ENCODE assay signal across 10 cellular contexts in the genomic region with DNA sequence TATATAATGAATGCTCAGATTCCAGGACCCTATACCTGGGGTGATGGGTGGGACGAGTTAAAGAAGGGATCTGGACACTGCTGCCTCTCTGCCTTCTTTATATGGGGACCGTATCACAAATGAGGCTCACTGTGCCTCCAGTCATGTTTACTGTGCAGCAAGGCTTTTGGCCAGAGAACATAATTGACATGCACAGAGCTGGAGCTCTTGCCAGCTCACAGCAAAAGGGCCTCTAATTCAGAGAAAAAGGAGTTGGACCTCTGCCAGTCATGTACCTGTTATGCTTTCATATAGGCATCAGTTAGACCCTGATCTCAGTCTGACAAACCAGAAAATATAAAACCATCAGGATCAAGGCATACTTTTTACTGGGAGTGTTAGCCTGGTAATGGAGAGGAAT.
A peak's percentile ranks its signal among the peaks of the same experiment; 100 is the strongest.
DNase-seq lines count a peak whose midpoint lies in the region; ATAC-seq and TF ChIP-seq lines count a peak whose summit lies in the region.
"Had no signal": no experiment of that assay in that cellular context is flagged by ENCODE, and none has a peak within 500 bp of the region (broad histone marks: within the 10 kb centered on the region; RNA-seq: fewer than 3 reads in every experiment).

No MANE protein-coding gene starts in this region.

- no peaks in the 10 kb centered on the region for H4K20me1 ChIP-seq in PC-9 (ENCODE audit: insufficient read depth)
- H4K20me1 ChIP-seq in OCI-LY7 (ENCODE audit: insufficient read depth, low read length): no peaks in the 10 kb centered on the region

- peaks cover 21% of the 10 kb centered on the region for H3F3A ChIP-seq in PC-9 (ENCODE audit: insufficient read depth, low read depth)

- H3K4me2 ChIP-seq in PC-9: peak overlapping the region; percentile 67
- no peak overlapping the region for H3K4me2 ChIP-seq in OCI-LY7 (ENCODE audit: low read length)

- H3K79me2 ChIP-seq in PC-9 (ENCODE audit: low read depth) (no peaks in the 10 kb centered on the region), OCI-LY7 (ENCODE audit: insufficient read depth, low read depth, low read length) (no peaks in the 10 kb centered on the region)

- no peaks in the 10 kb centered on the region for H3K27me3 ChIP-seq in PC-9 (ENCODE audit: insufficient read depth, low read depth)
- no peaks in the 10 kb centered on the region for H3K27me3 ChIP-seq in heart right ventricle
- H3K27me3 ChIP-seq in tibial artery: no peaks in the 10 kb centered on the region
- H3K27me3 ChIP-seq: dorsolateral prefrontal cortex had no signal

- CTCF ChIA-PET in PC-9 (lab: Charles Lee): interaction anchor here (0.6 to 1.1 kb wide), 2 partner anchors 76 to 337 kb away, joined by 3 to 4 read pairs; no protein-coding TSS in a partner anchor
- CTCF ChIA-PET in OCI-LY7 (lab: Charles Lee; ENCODE audit: unreplicated experiment): no interaction called here

- H3K9me2 ChIP-seq in PC-9 (ENCODE audit: insufficient read depth) (no peaks in the 10 kb centered on the region; the same call in 1 of the 2 replicates), OCI-LY7 (ENCODE audit: insufficient read depth, low read length) (no peaks in the 10 kb centered on the region)

- POLR2A ChIA-PET in PC-9 (lab: Charles Lee; ENCODE audit: unreplicated experiment) (interaction anchor here (0.5 to 0.7 kb wide), 2 partner anchors 15 to 77 kb away, joined by 3 read pairs; no protein-coding TSS in a partner anchor), OCI-LY7 (lab: Charles Lee) (no interaction called here)

- H3K9me3 ChIP-seq in PC-9 (ENCODE audit: insufficient read depth, low read depth) (peaks cover 7% of the 10 kb centered on the region; the same call in 1 of the 2 replicates), heart right ventricle (peaks cover 0 to 4% (median 0%) of the 10 kb centered on the region in 11 donors), tibial artery (no peaks in the 10 kb centered on the region), OCI-LY7 (ENCODE audit: low read length) (no peaks in the 10 kb centered on the region)

- H2AFZ ChIP-seq in PC-9 (peak overlapping the region; percentile 1; the same call in 1 of the 2 replicates), OCI-LY7 (ENCODE audit: low read length) (no peak overlapping the region)

- 31 to 46% methylated on average over 2 of the region's 2 CpGs for WGBS in heart right ventricle, 2 donors

- no peak for TF ChIP-seq CTCF in 22Rv1 (IDR thresholded peaks at IDR 0.05)
- no peak for TF ChIP-seq CTCF in PC-9 (conservative IDR thresholded peaks at IDR 0.05)
- TF ChIP-seq CTCF in heart right ventricle (IDR thresholded peaks at IDR 0.05): no peak
- TF ChIP-seq CTCF in tibial artery (IDR thresholded peaks at IDR 0.05): no peak
- TF ChIP-seq CTCF in OCI-LY7 (conservative IDR thresholded peaks at IDR 0.05; ENCODE audit: low read length): no peak

- ATAC-seq in heart right ventricle: peak in 4 of 8 donors; percentile 43 to 69 (median 60)
- no peak for ATAC-seq in GM19463 (IDR thresholded peaks at IDR 0.05; ENCODE audit: unreplicated experiment)

- intact Hi-C loops in PC-9 (cut with micrococcal nuclease; ENCODE audit: unreplicated experiment) (loop anchor here (2.0 to 5.0 kb wide), 3 partner anchors 179 to 426 kb away; a partner anchor contains a TSS), heart right ventricle (cut with DNase I) (loop anchor here in 2 of 10 donors (2.0 to 5.0 kb wide), 2 partner anchors 289 kb away; a partner anchor contains a TSS), tibial artery (cut with DNase I; ENCODE audit: low total_unique reads) (no loop called here), OCI-LY7 (cut with micrococcal nuclease; ENCODE audit: unreplicated experiment) (no loop called here)

- no peaks in the 10 kb centered on the region for H3K36me3 ChIP-seq in PC-9 (ENCODE audit: low read depth)
- no peaks in the 10 kb centered on the region for H3K36me3 ChIP-seq in heart right ventricle
- H3K36me3 ChIP-seq in tibial artery: no peaks in the 10 kb centered on the region
- no peaks in the 10 kb centered on the region for H3K36me3 ChIP-seq in OCI-LY7 (ENCODE audit: insufficient read depth, low read length)

- peak; percentile 95 for DNase-seq in NCI-H1092 (lab: John Stamatoyannopoulos, UW)
- DNase-seq in PC-9: no peak
- no peak for DNase-seq in heart right ventricle
- no peak for DNase-seq in COLO829 (ENCODE audit: low spot score)
- no peak for DNase-seq in tibial artery
- no peak for DNase-seq in OCI-LY7 (ENCODE audit: low spot score)
- DNase-seq: stimulated activated naive CD4-positive, alpha-beta T cell had no signal

- no TSS peak for BruUV-seq in PC-9 (replicated peaks; lab: Mats Ljungman, UMichigan)
- BruUV-seq in OCI-LY7 (replicated peaks; lab: Mats Ljungman, UMichigan): no TSS peak

- no peak overlapping the region; the same call in 1 of the 2 replicates for H3K4me3 ChIP-seq in PC-9
- H3K4me3 ChIP-seq in heart right ventricle: no peak overlapping the region
- no peak overlapping the region for H3K4me3 ChIP-seq in tibial artery
- H3K4me3 ChIP-seq in OCI-LY7 (ENCODE audit: low read depth, low read length, poor library complexity, severe bottlenecking): no peak overlapping the region
- H3K4me3 ChIP-seq: dorsolateral prefrontal cortex had no signal

- H3K27ac ChIP-seq in 22Rv1 (0 out of 2 replicates have a peak overlapping the region, but pooled peaks have one; percentile 2), PC-9 (peak overlapping the region; percentile 63), heart right ventricle (peak overlapping the region in 8 of 10 donors; percentile 31 to 78 (median 66)), tibial artery (no peak overlapping the region), OCI-LY7 (ENCODE audit: low read depth, low read length, poor library complexity, severe bottlenecking) (no peak overlapping the region)
- H3K27ac ChIP-seq: dorsolateral prefrontal cortex had no signal

- H3K4me1 ChIP-seq in PC-9 (replicated peaks; ENCODE audit: insufficient read depth) (peaks cover 29% of the 10 kb centered on the region), heart right ventricle (peaks cover 0 to 23% (median 5%) of the 10 kb centered on the region in 9 donors), tibial artery (no peaks in the 10 kb centered on the region), OCI-LY7 (ENCODE audit: insufficient read depth, low read length, poor library complexity, severe bottlenecking) (no peaks in the 10 kb centered on the region)

Comparison
In these comparisons a context has a peak if more than half of its experiments do, and no peak if none do; other contexts are left out.
1. H3K27ac ChIP-seq: peak in 22Rv1 (single experiment), PC-9 (single experiment) and heart right ventricle (8 of 10); none in tibial artery (0 of 2) and OCI-LY7 (single experiment).